8 cellular contexts compared by ENCODE assay signal in genomic region chr4:173370130-173370476, GRCh38. TPM values are rescaled to one million over a fixed set of nuclear protein-coding genes. Genes with fewer than 3 reads are reported as not detected.
DNase-seq lines count a peak whose midpoint lies in the region; TF ChIP-seq lines count a peak whose summit lies in the region.

No MANE protein-coding gene starts in this region.

- WGBS in HUES64, result 1% methylated on average over 14 of the region's 14 CpGs
- WGBS in prostate gland, result 1% methylated on average over 14 of the region's 14 CpGs

- H3K4me1 ChIP-seq in HUES64 (ENCODE audit: insufficient read depth, low read length), result 0 out of 2 replicates have a peak, but pooled peaks cover 4% of the 10 kb centered on the region
- no peaks in the 10 kb centered on the region for H3K4me1 ChIP-seq in prostate gland (replicated peaks)

- intact Hi-C loops in prostate gland (cut with DNase I), result loop anchor here (1.0 kb wide), 1 partner anchor 36 kb away; the partner anchor contains the start of gene HMGB2

- peak overlapping the region; percentile 100 for H3K27ac Mint-ChIP-seq in activated T-cell treated with anti-CD3 and anti-CD28 coated beads, Interleukin-2, amount 50 U/mL, for 24 hours

- H3K27me3 ChIP-seq in HUES64 (ENCODE audit: insufficient read depth, low read length), result no peaks in the 10 kb centered on the region
- H3K27me3 ChIP-seq in prostate gland (replicated peaks; ENCODE audit: insufficient read depth), result no peaks in the 10 kb centered on the region

- H3K9me3 ChIP-seq in HUES64 (ENCODE audit: insufficient read depth, low read depth, low read length) (no peaks in the 10 kb centered on the region), prostate gland (no peaks in the 10 kb centered on the region)

- peak overlapping the region; percentile 65 for H3K9ac ChIP-seq in HUES64 (ENCODE audit: low read depth, low read length)

- TF ChIP-seq POLR2A in prostate gland (IDR thresholded peaks at IDR 0.05), result no peak

- peaks cover 45% of the 10 kb centered on the region for H3K4me1 Mint-ChIP-seq in activated T-cell treated with anti-CD3 and anti-CD28 coated beads, Interleukin-2, amount 50 U/mL, for 24 hours (ENCODE audit: low read depth)

- no peaks in the 10 kb centered on the region for H3K9me3 Mint-ChIP-seq in activated T-cell treated with anti-CD3 and anti-CD28 coated beads, Interleukin-2, amount 50 U/mL, for 24 hours

- H3K4me3 ChIP-seq in HUES64 (ENCODE audit: low read length) (peak overlapping the region; percentile 96), foreskin fibroblast (ENCODE audit: low read depth in 1 of 2, low read length in 2 of 2) (peak overlapping the region; percentile 95), prostate gland (peak overlapping the region; percentile 81 to 92)

- H3K27me3 Mint-ChIP-seq in activated T-cell treated with anti-CD3 and anti-CD28 coated beads, Interleukin-2, amount 50 U/mL, for 24 hours, result peaks cover 20% of the 10 kb centered on the region

- H3K4me3 Mint-ChIP-seq in activated T-cell treated with anti-CD3 and anti-CD28 coated beads, Interleukin-2, amount 50 U/mL, for 24 hours, result peak overlapping the region; percentile 100

- H3K27ac ChIP-seq in HUES64 (ENCODE audit: low read depth, low read length), result no peak overlapping the region
- peak overlapping the region; percentile 94 to 97 for H3K27ac ChIP-seq in prostate gland

- TF ChIP-seq CTCF in foreskin fibroblast (IDR thresholded peaks at IDR 0.05; ENCODE audit: low read depth, low read length) (no peak), prostate gland (IDR thresholded peaks at IDR 0.05) (no peak)

- peak; percentile 46 for DNase-seq in activated T-cell treated with anti-CD3 and anti-CD28 coated beads for 1 hour (ENCODE audit: low read depth)
- no peak for DNase-seq in activated T-cell treated with anti-CD3 and anti-CD28 coated beads for 4 hours
- DNase-seq in activated T-cell treated with anti-CD3 and anti-CD28 coated beads, Interleukin-2, amount 50 U/mL, for 24 hours, result no peak
- no peak for DNase-seq in foreskin fibroblast
- no peak for DNase-seq in prostate gland (ENCODE audit: low spot score)
- no peak for DNase-seq in NCI-H2029 (lab: John Stamatoyannopoulos, UW)
- no peak for DNase-seq in medulla oblongata (ENCODE audit: extremely low spot score)

- H3K36me3 Mint-ChIP-seq in activated T-cell treated with anti-CD3 and anti-CD28 coated beads, Interleukin-2, amount 50 U/mL, for 24 hours (ENCODE audit: low read depth), result peaks cover 18% of the 10 kb centered on the region

- H3K36me3 ChIP-seq in HUES64 (ENCODE audit: insufficient read depth, low read length), result peaks cover 10% of the 10 kb centered on the region; the same call in 1 of the 2 replicates
- no peaks in the 10 kb centered on the region for H3K36me3 ChIP-seq in prostate gland

RNA-seq across cellular contexts. Expression of gene SAP30, which starts 0.7 kb away (rescaled TPM):
- polyA plus RNA-seq in HUES64 (2013, experiment 1 of 2), result 17.7 TPM
- polyA plus RNA-seq in HUES64 (2013, experiment 2 of 2), result 20.7 TPM
- total RNA-seq in prostate gland, result 10 to 100 TPM; 34.9 to 39.0 TPM

RNA-seq across cellular contexts. Expression of gene SCRG1, which starts 28.8 kb away (rescaled TPM):
- 0.40 TPM for polyA plus RNA-seq in HUES64 (2013, experiment 1 of 2)
- 0.76 TPM for polyA plus RNA-seq in HUES64 (2013, experiment 2 of 2)
- 10 to 100 TPM in 1 of 2 donors, under 1 TPM in 1; 0.14 to 15.1 TPM for total RNA-seq in prostate gland

RNA-seq across cellular contexts. Expression of gene HMGB2, which starts 35.9 kb away (rescaled TPM):
- polyA plus RNA-seq in HUES64 (2013, experiment 1 of 2), result 252 TPM
- 368 TPM for polyA plus RNA-seq in HUES64 (2013, experiment 2 of 2)
- total RNA-seq in prostate gland, result 10 to 100 TPM; 32.2 to 38.0 TPM
